In the genomic region with DNA sequence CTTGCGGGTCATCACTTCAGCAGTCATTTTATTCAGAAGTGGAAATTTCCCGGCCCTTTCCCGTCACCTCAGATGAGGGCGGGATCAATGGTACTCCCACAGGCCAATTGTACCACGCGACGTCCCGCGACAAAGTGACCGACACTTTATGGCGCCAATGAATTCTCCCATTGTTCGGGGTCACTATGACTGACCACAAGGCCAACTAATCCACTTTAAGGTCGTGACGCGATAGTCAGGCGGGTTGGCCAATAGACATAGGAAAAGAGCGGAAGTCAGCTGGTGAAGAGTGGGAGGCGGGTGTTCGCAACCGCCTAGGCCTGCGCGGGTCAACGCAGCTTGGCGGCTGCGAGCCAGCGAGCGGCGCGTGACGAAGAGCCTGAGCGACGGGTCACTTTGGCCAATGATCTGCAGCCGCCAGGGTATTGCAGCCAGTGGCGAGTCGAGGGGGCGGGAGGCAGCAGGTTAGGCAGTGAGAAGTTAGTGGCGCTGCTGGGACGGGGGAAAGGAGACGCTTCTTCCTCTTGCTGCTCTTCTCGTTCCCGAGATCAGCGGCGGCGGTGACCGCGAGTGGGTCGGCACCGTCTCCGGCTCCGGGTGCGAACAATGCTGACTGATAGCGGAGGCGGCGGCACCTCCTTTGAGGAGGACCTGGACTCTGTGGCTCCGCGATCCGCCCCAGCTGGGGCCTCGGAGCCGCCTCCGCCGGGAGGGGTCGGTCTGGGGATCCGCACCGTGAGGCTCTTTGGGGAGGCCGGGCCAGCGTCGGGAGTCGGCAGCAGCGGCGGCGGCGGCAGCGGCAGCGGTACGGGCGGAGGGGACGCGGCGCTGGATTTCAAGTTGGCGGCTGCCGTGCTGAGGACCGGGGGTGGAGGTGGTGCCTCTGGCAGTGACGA, we compare ENCODE assay signal across 8 cellular contexts. TPM values are rescaled to one million over a fixed set of nuclear protein-coding genes. Genes with fewer than 3 reads are reported as not detected.
DNase-seq lines count a peak whose midpoint lies in the region; ATAC-seq and TF ChIP-seq lines count a peak whose summit lies in the region.

Gene ANKHD1 (plus strand): TSS at position 472 of the 896 bp plus-strand sequence. CDS start 135 bp downstream, at position 607.

- H3K9me3 ChIP-seq in right atrium auricular region, result no peaks in the 10 kb centered on the region
- no peaks in the 10 kb centered on the region for H3K9me3 ChIP-seq in uterus

- H3K27me3 ChIP-seq in right atrium auricular region (no peaks in the 10 kb centered on the region), uterus (no peaks in the 10 kb centered on the region)

- DNase-seq in NCI-H187 (lab: John Stamatoyannopoulos, UW), result peak; percentile 96 to 98
- peak; percentile 87 to 100 (median 95) for DNase-seq in T-helper 2 cell
- DNase-seq in anterior cingulate cortex (lab: John Stamatoyannopoulos, UW), result peak; percentile 78 to 100 (median 99)
- DNase-seq in right atrium auricular region (ENCODE audit: low spot score), result peak; percentile 100
- DNase-seq in pulmonary artery endothelial cell (ENCODE audit: low read depth, low spot score), result peak; percentile 100
- peak; percentile 99 for DNase-seq in uterus

- TF ChIP-seq POLR2A in uterus (IDR thresholded peaks at IDR 0.05), result peak; percentile 96 to 98

- no peak for TF ChIP-seq CTCF in right atrium auricular region (IDR thresholded peaks at IDR 0.05)
- TF ChIP-seq CTCF in uterus (IDR thresholded peaks at IDR 0.05), result peak in 2 of 4 experiments; percentile 20 to 37

- H3K4me3 ChIP-seq in right atrium auricular region (peak within 1 kb of the TSS; percentile 80 to 99), uterus (peak within 1 kb of the TSS; percentile 77 to 88)

- peak; percentile 85 for ATAC-seq in GM18498 (IDR thresholded peaks at IDR 0.05; ENCODE audit: unreplicated experiment)
- peak; percentile 81 for ATAC-seq in HG02938 (IDR thresholded peaks at IDR 0.05; ENCODE audit: unreplicated experiment)

- intact Hi-C loops in uterus (cut with DNase I; ENCODE audit: low total_unique reads), result no loop called here

- H3K4me1 ChIP-seq in right atrium auricular region (peaks cover 0 to 37% of the 10 kb centered on the region in 2 donors), uterus (peaks cover 11 to 21% of the 10 kb centered on the region in 2 donors)

- H3K27ac ChIP-seq in right atrium auricular region, result peak within 1 kb of the TSS; percentile 91 to 96
- H3K27ac ChIP-seq in uterus, result peak within 1 kb of the TSS; percentile 96

- H3K36me3 ChIP-seq in right atrium auricular region, result no peaks in the 10 kb centered on the region
- no peaks in the 10 kb centered on the region for H3K36me3 ChIP-seq in uterus

RNA-seq across cellular contexts. Expression of gene ANKHD1, which starts in this region (rescaled TPM):
- total RNA-seq in right atrium auricular region, result 10 to 100 TPM; 50.4 to 58.6 TPM
- 59.8 and 89.8 TPM in 2 replicates for total RNA-seq in pulmonary artery endothelial cell
- 100 to 1,000 TPM; 106 to 200 (median 161) TPM for total RNA-seq in uterus

Comparison
In these comparisons a context has a peak if more than half of its experiments do, and no peak if none do; other contexts are left out.
1. Peak in every context shown above with its lines: DNase-seq, ATAC-seq, H3K4me3 ChIP-seq and H3K27ac ChIP-seq.